ENCODE assay signal across 23 cellular contexts in the genomic region with DNA sequence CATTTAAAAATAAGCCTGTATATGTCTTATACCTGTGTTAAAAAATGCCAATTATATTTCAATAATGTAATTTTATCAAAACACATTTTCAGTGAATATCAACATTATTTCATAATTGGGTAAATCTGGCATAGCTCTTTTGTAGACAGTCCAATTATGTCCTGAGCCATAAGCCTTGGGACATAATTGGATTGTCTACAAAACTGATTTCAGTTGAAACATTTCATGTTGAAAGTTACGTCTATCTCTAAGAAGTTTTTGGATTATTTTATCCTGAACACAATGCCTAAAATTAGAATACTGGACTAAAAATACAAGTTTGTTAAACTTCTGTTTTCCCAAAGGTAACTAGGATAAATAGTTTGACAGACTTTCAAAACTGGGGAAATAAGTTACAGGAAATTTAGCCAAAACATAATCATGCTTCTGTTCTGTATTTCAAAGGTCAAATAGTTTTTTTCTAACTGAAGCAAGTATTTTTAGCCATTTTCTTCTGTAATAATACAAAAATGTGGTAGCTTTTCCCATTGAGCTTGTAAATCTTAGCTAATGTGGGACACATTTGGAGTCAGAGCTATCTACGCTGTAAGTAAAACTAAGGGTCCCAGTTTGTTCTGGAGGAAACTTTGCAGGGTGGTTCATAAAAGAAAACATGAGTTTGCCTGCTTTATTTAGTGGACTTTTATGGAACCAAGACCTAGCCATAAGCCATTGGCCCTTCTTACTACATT.
DNase-seq lines count a peak whose midpoint lies in the region; ATAC-seq and TF ChIP-seq lines count a peak whose summit lies in the region.
"Had no signal": no experiment of that assay in that cellular context is flagged by ENCODE, and none has a peak within 500 bp of the region (broad histone marks: within the 10 kb centered on the region; RNA-seq: fewer than 3 reads in every experiment).

No MANE protein-coding gene starts in this region.

- no peak overlapping the region for H3K4me3 Mint-ChIP-seq in mesothelial cell of epicardium
- H3K4me3 Mint-ChIP-seq: activated CD4-positive, alpha-beta memory T cell treated with anti-CD3 and anti-CD28 coated beads for 36 hours; immature natural killer cell; naive thymus-derived CD4-positive, alpha-beta T cell; T-helper 2 cell treated with Interferon-gamma antibody and Interleukin-4, amounts not matched to agents 5 μg/mL and 100 μg/mL, for 36 hours had no signal

- no peak for ATAC-seq in GM19328 (IDR thresholded peaks at IDR 0.05; ENCODE audit: unreplicated experiment)
- ATAC-seq in left colon = no peak
- ATAC-seq: naive thymus-derived CD4-positive, alpha-beta T cell; SK-N-SH treated with all-trans-retinoic acid at 6 μM for 48 hours had no signal

- H3K4me1 ChIP-seq in subcutaneous abdominal adipose tissue (ENCODE audit: control insufficient read depth in 5 of 5, insufficient read depth in 5 of 5, low read length in 5 of 5) = peaks cover 0 to 36% (median 16%) of the 10 kb centered on the region in 5 donors
- H3K4me1 ChIP-seq: parathyroid adenoma had no signal

- peaks cover 41% of the 10 kb centered on the region for H3K36me3 Mint-ChIP-seq in mesothelial cell of epicardium
- H3K36me3 Mint-ChIP-seq: activated CD4-positive, alpha-beta memory T cell treated with anti-CD3 and anti-CD28 coated beads for 36 hours; immature natural killer cell; naive thymus-derived CD4-positive, alpha-beta T cell had no signal

- H3K9me3 Mint-ChIP-seq in mesothelial cell of epicardium = no peaks in the 10 kb centered on the region
- H3K9me3 Mint-ChIP-seq: activated CD4-positive, alpha-beta memory T cell treated with anti-CD3 and anti-CD28 coated beads for 36 hours; naive thymus-derived CD4-positive, alpha-beta T cell; T-helper 2 cell treated with Interferon-gamma antibody and Interleukin-4, amounts not matched to agents 5 μg/mL and 100 μg/mL, for 36 hours had no signal

- intact Hi-C loops in left colon (cut with DNase I, micrococcal nuclease) = no loop called here

- no peaks in the 10 kb centered on the region for H3K9me3 ChIP-seq in subcutaneous abdominal adipose tissue (ENCODE audit: control insufficient read depth in 5 of 5, low read length in 5 of 5)

- H3K27ac Mint-ChIP-seq in mesothelial cell of epicardium = peak overlapping the region; percentile 50
- H3K27ac Mint-ChIP-seq: activated CD4-positive, alpha-beta memory T cell treated with anti-CD3 and anti-CD28 coated beads for 36 hours; immature natural killer cell; naive thymus-derived CD4-positive, alpha-beta T cell; T-helper 2 cell treated with Interferon-gamma antibody and Interleukin-4, amounts not matched to agents 5 μg/mL and 100 μg/mL, for 36 hours had no signal

- peak overlapping the region; percentile 94 for H3K27ac ChIP-seq in subcutaneous abdominal adipose tissue (ENCODE audit: low read depth, low read length)
- H3K27ac ChIP-seq: C4-2B, parathyroid adenoma had no signal

- no peak overlapping the region for H3K4me3 ChIP-seq in subcutaneous abdominal adipose tissue (ENCODE audit: low read depth in 1 of 5, low read length in 5 of 5)
- H3K4me3 ChIP-seq: skin epidermis had no signal

- H3K27me3 ChIP-seq in subcutaneous abdominal adipose tissue (ENCODE audit: control insufficient read depth in 5 of 5, insufficient read depth in 4 of 5, low read length in 5 of 5) = no peaks in the 10 kb centered on the region

- peak overlapping the region; percentile 20 to 76 (median 60) for H3K9ac ChIP-seq in subcutaneous abdominal adipose tissue (ENCODE audit: low read length in 5 of 5)
- H3K9ac ChIP-seq: parathyroid adenoma had no signal

- DNase-seq in EH (ENCODE audit: low read depth) (peak; percentile 26), fibroblast of gingiva (ENCODE audit: low read depth) (peak; percentile 63), mesothelial cell of epicardium (ENCODE audit: low spot score in 2 of 2, unreplicated experiment in 2 of 2) (no peak), NCI-H2171 (lab: John Stamatoyannopoulos, UW) (no peak), left colon (no peak)
- DNase-seq in activated CD4-positive, alpha-beta T cell treated with anti-CD3 and anti-CD28 coated beads for 48 hours = no peak
- DNase-seq: activated CD4-positive, alpha-beta memory T cell treated with anti-CD3 and anti-CD28 coated beads for 36 hours; activated naive CD4-positive, alpha-beta T cell treated with Interleukin-2 at 50 U/mL for 16 hours; amygdala; effector CD4-positive, alpha-beta T cell; immature natural killer cell; IMR-90; naive thymus-derived CD4-positive, alpha-beta T cell; NCI-H524; stimulated activated CD4-positive, alpha-beta T cell treated with anti-CD3 and anti-CD28 coated beads, Interleukin-2, amount 100 ng/mL, for 48 hours; stimulated activated naive CD4-positive, alpha-beta T cell treated with Interleukin-2 at 50 U/mL for 16 hours had no signal

- H3K36me3 ChIP-seq in subcutaneous abdominal adipose tissue (ENCODE audit: control insufficient read depth in 5 of 5, insufficient read depth in 5 of 5, low read length in 5 of 5) = peaks cover 2 to 8% (median 6%) of the 10 kb centered on the region in 5 donors

- no peak for TF ChIP-seq CTCF in mesothelial cell of epicardium (IDR thresholded peaks at IDR 0.05; ENCODE audit: unreplicated experiment)

- peaks cover 8% of the 10 kb centered on the region for H3K4me1 Mint-ChIP-seq in mesothelial cell of epicardium
- H3K4me1 Mint-ChIP-seq: immature natural killer cell had no signal

- no peaks in the 10 kb centered on the region for H3K27me3 Mint-ChIP-seq in mesothelial cell of epicardium (ENCODE audit: low read depth)

Comparison
In these comparisons a context has a peak if more than half of its experiments do, and no peak if none do; other contexts are left out.
1. DNase-seq: peak in EH (single experiment) and fibroblast of gingiva (single experiment); none in mesothelial cell of epicardium (0 of 2), activated CD4-positive, alpha-beta T cell treated with anti-CD3 and anti-CD28 coated beads for 48 hours (single experiment), NCI-H2171 (single experiment) and left colon (0 of 2).